9 cellular contexts compared by ENCODE assay signal in the genomic region with DNA sequence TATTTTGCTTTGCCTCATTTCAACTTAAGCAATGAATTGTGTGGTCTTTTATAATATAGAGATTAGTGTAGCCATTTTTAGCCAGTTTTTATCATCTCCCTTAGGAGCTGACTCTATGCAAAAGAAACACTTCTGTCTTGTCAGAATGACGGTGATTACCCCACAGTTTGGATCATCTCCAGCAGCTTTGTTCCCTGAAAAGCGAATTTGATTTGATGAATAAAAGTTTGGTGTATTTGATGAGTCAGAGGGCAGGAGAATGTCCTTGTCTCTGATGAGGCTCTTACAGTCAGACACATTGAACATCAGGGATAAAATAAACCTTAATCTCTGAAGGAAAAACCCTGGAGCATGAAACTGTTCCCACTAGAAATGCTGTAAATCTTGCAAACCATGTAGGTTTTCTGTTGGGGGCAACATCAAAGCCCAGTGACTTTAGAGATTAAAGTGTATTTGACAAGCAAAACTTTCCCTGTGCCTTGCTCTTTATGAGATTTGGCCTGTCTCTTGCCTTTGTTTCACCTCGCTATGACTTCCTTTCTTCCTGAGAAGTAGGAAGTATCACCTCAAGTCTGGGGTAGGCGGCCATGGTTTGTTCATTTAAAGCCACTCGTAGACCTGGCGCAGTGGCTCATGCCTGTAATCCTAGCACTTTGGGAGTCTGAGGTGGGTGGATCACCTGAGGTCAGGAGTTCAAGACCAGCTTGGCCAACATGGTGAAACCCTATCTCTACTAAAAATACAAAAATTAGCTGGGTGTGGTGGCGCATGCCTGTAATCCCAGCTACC.
A peak's percentile ranks its signal among the peaks of the same experiment; 100 is the strongest.
DNase-seq lines count a peak whose midpoint lies in the region; TF ChIP-seq lines count a peak whose summit lies in the region.
"Had no signal": no experiment of that assay in that cellular context is flagged by ENCODE, and none has a peak within 500 bp of the region (broad histone marks: within the 10 kb centered on the region; RNA-seq: fewer than 3 reads in every experiment).

No MANE protein-coding gene starts in this region.

- DNase-seq in AG04450 (ENCODE audit: low read depth, low spot score) (peak; percentile 75), HPDE6-E6E7 (ENCODE audit: extremely low spot score) (peak; percentile 31), amniotic epithelial cell (ENCODE audit: low read depth) (peak; percentile 95), kidney tubule cell (ENCODE audit: low spot score) (peak; percentile 38), colonic mucosa (no peak), 8988T (no peak)
- no peak for DNase-seq in stimulated activated naive CD4-positive, alpha-beta T cell treated with Interleukin-2 at 50 U/mL for 16 hours (lab: John Stamatoyannopoulos, UW)
- no peak for DNase-seq in activated effector memory CD4-positive, alpha-beta T cell treated with anti-CD3 and anti-CD28 coated beads, Interleukin-2, amount 50 U/mL, for 16 hours

- TF ChIP-seq CTCF in AG04450 (IDR thresholded peaks at IDR 0.05; ENCODE audit: low read depth, low read length), result no peak
- TF ChIP-seq CTCF in colonic mucosa (IDR thresholded peaks at IDR 0.05), result no peak

- no peak overlapping the region for H3K27ac ChIP-seq in AG04450 (ENCODE audit: low read depth, low read length)
- no peak overlapping the region for H3K27ac ChIP-seq in colonic mucosa
- H3K27ac ChIP-seq: HL-60 had no signal

- no peak overlapping the region for H3K9ac ChIP-seq in colonic mucosa (ENCODE audit: low read depth in 2 of 2, low read length in 2 of 2)

- no peaks in the 10 kb centered on the region for H3K9me3 ChIP-seq in AG04450 (ENCODE audit: control insufficient read depth, insufficient read depth, low read length)
- no peaks in the 10 kb centered on the region for H3K9me3 ChIP-seq in colonic mucosa

- CTCF ChIA-PET in AG04450 (lab: Charles Lee), result interaction anchor here (0.7 to 2.4 kb wide), 3 partner anchors 21 to 140 kb away, joined by 4 to 5 read pairs (median 4); no protein-coding TSS in a partner anchor

- H3K36me3 ChIP-seq in colonic mucosa, result no peaks in the 10 kb centered on the region

- POLR2A ChIA-PET in AG04450 (lab: Yijun Ruan, JAX), result interaction anchor here (0.5 to 0.9 kb wide), 3 partner anchors 9 to 409 kb away, joined by 3 to 4 read pairs (median 4); no protein-coding TSS in a partner anchor

- no peaks in the 10 kb centered on the region for H3K4me1 ChIP-seq in colonic mucosa

- H3K27me3 ChIP-seq in AG04450 (ENCODE audit: control insufficient read depth, insufficient read depth, low read length) (no peaks in the 10 kb centered on the region), colonic mucosa (no peaks in the 10 kb centered on the region)

- intact Hi-C loops in colonic mucosa (cut with DNase I), result no loop called here

- H3K4me3 ChIP-seq in AG04450 (ENCODE audit: low read depth, low read length), result no peak overlapping the region
- H3K4me3 ChIP-seq in colonic mucosa, result no peak overlapping the region

Comparison
In these comparisons a context has a peak if more than half of its experiments do, and no peak if none do; other contexts are left out.
1. DNase-seq: peak in AG04450 (single experiment), HPDE6-E6E7 (single experiment), amniotic epithelial cell (single experiment) and kidney tubule cell (single experiment); none in colonic mucosa (single experiment), stimulated activated naive CD4-positive, alpha-beta T cell treated with Interleukin-2 at 50 U/mL for 16 hours (single experiment), activated effector memory CD4-positive, alpha-beta T cell treated with anti-CD3 and anti-CD28 coated beads, Interleukin-2, amount 50 U/mL, for 16 hours (single experiment) and 8988T (single experiment).